In genomic region chr19:17765069-17765618, GRCh38 we compare ENCODE assay signal across 11 cellular contexts. TPM values are rescaled to one million over a fixed set of nuclear protein-coding genes. Genes with fewer than 3 reads are reported as not detected.
DNase-seq lines count a peak whose midpoint lies in the region; ATAC-seq, FAIRE-seq and TF ChIP-seq lines count a peak whose summit lies in the region.
"Had no signal": no experiment of that assay in that cellular context is flagged by ENCODE, and none has a peak within 500 bp of the region (broad histone marks: within the 10 kb centered on the region; RNA-seq: fewer than 3 reads in every experiment).

No MANE protein-coding gene starts in this region.

- H3K4me1 ChIP-seq in PC-9 (replicated peaks; ENCODE audit: insufficient read depth) (peaks cover 14% of the 10 kb centered on the region), neutrophil (ENCODE audit: control insufficient read depth in 1 of 2, insufficient read depth in 1 of 2, low read depth in 1 of 2, low read length in 1 of 2) (peaks cover 37 to 39% of the 10 kb centered on the region in 2 experiments)
- H3K4me1 ChIP-seq: foreskin keratinocyte had no signal

- H3K9me2 ChIP-seq in PC-9 (ENCODE audit: insufficient read depth) = no peaks in the 10 kb centered on the region

- intact Hi-C loops in PC-9 (cut with micrococcal nuclease; ENCODE audit: unreplicated experiment) = loop anchor here (1.0 to 5.0 kb wide), 2 partner anchors 53 to 191 kb away; no protein-coding TSS in a partner anchor

- no peaks in the 10 kb centered on the region for H3K79me2 ChIP-seq in PC-9 (ENCODE audit: low read depth)

- POLR2A ChIA-PET in PC-9 (lab: Charles Lee; ENCODE audit: unreplicated experiment) = no interaction called here

- H3K4me2 ChIP-seq in PC-9 = peak overlapping the region; percentile 43

- no peaks in the 10 kb centered on the region for H3K27me3 ChIP-seq in PC-9 (ENCODE audit: insufficient read depth, low read depth)
- no peaks in the 10 kb centered on the region for H3K27me3 ChIP-seq in neutrophil
- H3K27me3 ChIP-seq: foreskin keratinocyte had no signal

- CTCF ChIA-PET in PC-9 (lab: Charles Lee) = no interaction called here

- H3K27ac ChIP-seq in PC-9 (peak overlapping the region; percentile 51), epithelial cell of prostate (peak overlapping the region; percentile 33), neutrophil (peak overlapping the region; percentile 95)
- H3K27ac ChIP-seq: foreskin keratinocyte had no signal

- no peak overlapping the region for H2AFZ ChIP-seq in PC-9

- H3K36me3 ChIP-seq in PC-9 (ENCODE audit: low read depth) = no peaks in the 10 kb centered on the region
- peaks cover 68% of the 10 kb centered on the region for H3K36me3 ChIP-seq in neutrophil

- DNase-seq in GDM1 (lab: John Stamatoyannopoulos, UW) = peak; percentile 75
- peak; percentile 67 to 83 for DNase-seq in PC-9
- no peak for DNase-seq in epithelial cell of prostate (ENCODE audit: low read depth, low spot score)
- DNase-seq in GM19239 (ENCODE audit: insufficient read length, low spot score) = no peak
- no peak for DNase-seq in globus pallidus (ENCODE audit: low spot score)
- DNase-seq: NCI-H2029 treated with DMSO at 0.1 percent for 48 hours had no signal

- ATAC-seq in GM19467 (IDR thresholded peaks at IDR 0.05; ENCODE audit: unreplicated experiment) (no peak), HG02623 (IDR thresholded peaks at IDR 0.05; ENCODE audit: unreplicated experiment) (no peak)
- ATAC-seq: foreskin keratinocyte had no signal

- BruUV-seq in PC-9 (replicated peaks; lab: Mats Ljungman, UMichigan) = no TSS peak

- no peaks in the 10 kb centered on the region for H4K20me1 ChIP-seq in PC-9 (ENCODE audit: insufficient read depth)

- TF ChIP-seq CTCF in PC-9 (conservative IDR thresholded peaks at IDR 0.05) = no peak
- peak; percentile 26 for TF ChIP-seq CTCF in neutrophil (IDR thresholded peaks at IDR 0.05)

- H3F3A ChIP-seq in PC-9 (ENCODE audit: insufficient read depth, low read depth) = peaks cover 38% of the 10 kb centered on the region

- H3K9me3 ChIP-seq in PC-9 (ENCODE audit: insufficient read depth, low read depth) (no peaks in the 10 kb centered on the region), neutrophil (no peaks in the 10 kb centered on the region)

- no peak for FAIRE-seq in GM19239 (lab: Jason Lieb, UNC)

- H3K4me3 ChIP-seq in PC-9 = no peak overlapping the region
- peak overlapping the region; percentile 23 to 39 for H3K4me3 ChIP-seq in neutrophil (ENCODE audit: low read depth in 1 of 2, low read length in 1 of 2)

RNA-seq across cellular contexts. Expression of gene FCHO1, which starts 13.9 kb away (rescaled TPM):
- total RNA-seq in PC-9 (2021) = 34.8 and 36.5 TPM in 2 replicates

RNA-seq across cellular contexts. Expression of gene B3GNT3, which starts 29.8 kb away (rescaled TPM):
- 47.7 and 65.9 TPM in 2 replicates for total RNA-seq in PC-9 (2021)
- total RNA-seq: G401 had no signal

RNA-seq across cellular contexts. Expression of gene MAP1S, which starts 45.9 kb away (rescaled TPM):
- 74.6 and 86.9 TPM in 2 replicates for total RNA-seq in PC-9 (2021)

RNA-seq across cellular contexts. Expression of gene INSL3, which starts 56.2 kb away (rescaled TPM):
- 3.2 and 4.0 TPM in 2 replicates for total RNA-seq in PC-9 (2021)
- total RNA-seq: G401 had no signal

Comparison
In these comparisons a context has a peak if more than half of its experiments do, and no peak if none do; other contexts are left out.
1. DNase-seq: peak in GDM1 (single experiment) and PC-9 (2 of 2); none in epithelial cell of prostate (single experiment), GM19239 (single experiment) and globus pallidus (single experiment).
2. H3K27ac ChIP-seq: peak in every context shown above with its lines; median percentile 95 in neutrophil; 51 in PC-9; 33 in epithelial cell of prostate.